ENCODE assay signal across 8 cellular contexts in the genomic region with DNA sequence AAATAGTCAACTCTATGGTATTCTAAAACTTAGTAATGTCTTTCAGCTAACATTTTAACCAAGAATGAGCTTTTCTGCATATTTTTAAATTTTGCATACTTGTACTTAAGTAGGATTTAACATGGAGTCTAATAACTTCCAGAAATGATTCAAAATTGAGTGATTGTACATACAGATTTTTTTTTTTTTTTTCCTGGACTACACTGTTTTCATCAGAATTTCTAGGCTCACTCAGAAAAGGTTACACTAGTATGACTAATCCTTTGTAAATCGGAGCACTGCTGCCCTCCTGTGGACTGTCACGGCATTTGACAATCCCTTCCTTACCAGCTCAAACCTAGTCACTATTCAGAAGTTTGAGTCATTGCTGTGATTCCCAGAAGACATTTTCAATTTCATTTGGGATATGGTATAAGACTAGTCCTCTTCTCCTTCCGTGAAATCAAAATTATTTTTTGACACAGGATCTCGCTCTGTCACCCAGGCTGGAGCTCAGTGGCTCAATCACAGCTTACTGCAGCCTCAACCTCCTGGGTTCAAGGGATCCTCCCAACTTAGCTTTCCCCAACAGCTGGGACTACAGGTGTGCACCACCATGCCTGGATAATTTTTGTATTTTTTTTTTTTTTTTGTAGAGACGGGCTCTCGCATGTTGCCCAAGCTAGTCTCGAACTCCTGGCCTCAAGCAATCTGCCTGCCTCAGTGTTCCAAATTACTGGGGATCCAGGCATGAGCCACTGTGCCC. TPM values are rescaled to one million over a fixed set of nuclear protein-coding genes. Genes with fewer than 3 reads are reported as not detected.
DNase-seq lines count a peak whose midpoint lies in the region; ATAC-seq and TF ChIP-seq lines count a peak whose summit lies in the region.

No MANE protein-coding gene starts in this region.

- WGBS in upper lobe of left lung, 2 donors = 54 to 55% methylated on average over 7 of the region's 7 CpGs

- H2AFZ ChIP-seq in parathyroid adenoma = no peak overlapping the region

- H3K36me3 ChIP-seq in parathyroid adenoma (ENCODE audit: control insufficient read depth, insufficient read depth, low read length) (no peaks in the 10 kb centered on the region), upper lobe of left lung (peaks cover 0 to 55% (median 20%) of the 10 kb centered on the region in 4 donors)

- H3K4me1 ChIP-seq in parathyroid adenoma = peaks cover 7% of the 10 kb centered on the region
- H3K4me1 ChIP-seq in upper lobe of left lung = peaks cover 13 to 48% (median 24%) of the 10 kb centered on the region in 4 donors

- DNase-seq in DMS153 (lab: John Stamatoyannopoulos, UW) = peak; percentile 39
- peak; percentile 74 for DNase-seq in LoVo (ENCODE audit: low spot score)
- DNase-seq in SK-N-DZ (ENCODE audit: low spot score) = peak; percentile 67
- DNase-seq in activated naive CD4-positive, alpha-beta T cell treated with Interleukin-2 at 50 U/mL for 16 hours = peak; percentile 83
- peak; percentile 82 for DNase-seq in glomerular endothelial cell (ENCODE audit: extremely low read depth, low read depth, low spot score)
- peak in 1 of 2 donors; percentile 87 for DNase-seq in upper lobe of left lung

- no peak for TF ChIP-seq EP300 in upper lobe of left lung (IDR thresholded peaks at IDR 0.05)

- H3K9me3 ChIP-seq in parathyroid adenoma (ENCODE audit: control insufficient read depth, low read length) = no peaks in the 10 kb centered on the region
- no peaks in the 10 kb centered on the region for H3K9me3 ChIP-seq in upper lobe of left lung

- TF ChIP-seq POLR2A in upper lobe of left lung (IDR thresholded peaks at IDR 0.05) = no peak

- H3K9ac ChIP-seq in parathyroid adenoma = no peak overlapping the region

- H3K27ac ChIP-seq in parathyroid adenoma = no peak overlapping the region
- H3K27ac ChIP-seq in upper lobe of left lung = peak overlapping the region in 2 of 4 donors; percentile 12 to 52

- no peak overlapping the region for H3K4me2 ChIP-seq in parathyroid adenoma (ENCODE audit: low read length)

- TF ChIP-seq CTCF in parathyroid adenoma (IDR thresholded peaks at IDR 0.05) (peak; percentile 66), upper lobe of left lung (IDR thresholded peaks at IDR 0.05) (peak; percentile 75 to 84 (median 79))

- no peaks in the 10 kb centered on the region for H3K79me2 ChIP-seq in parathyroid adenoma

- ATAC-seq in GM21825 (IDR thresholded peaks at IDR 0.05; ENCODE audit: unreplicated experiment) = peak; percentile 59
- peak; percentile 91 to 93 for ATAC-seq in upper lobe of left lung (ENCODE audit: low FRiP score in 2 of 2)

- H3K27me3 ChIP-seq in parathyroid adenoma (ENCODE audit: control insufficient read depth, insufficient read depth, low read length) (no peaks in the 10 kb centered on the region), upper lobe of left lung (no peaks in the 10 kb centered on the region)

- H3K4me3 ChIP-seq in parathyroid adenoma (ENCODE audit: low read depth, low read length) (no peak overlapping the region), upper lobe of left lung (no peak overlapping the region)

RNA-seq across cellular contexts. Expression of a gene that starts 45.5 kb away (rescaled TPM):
- polyA plus RNA-seq in SK-N-DZ (2014; cell fraction: cytosol; rRNA removed) = 60.0 and 70.5 TPM in 2 replicates
- polyA plus RNA-seq in SK-N-DZ (2014; cell fraction: nucleus; rRNA removed) = 383 and 470 TPM in 2 replicates
- 191 and 196 TPM in 2 replicates for total RNA-seq in glomerular endothelial cell
- 100 to 1,000 TPM; 105 to 358 (median 248) TPM for total RNA-seq in upper lobe of left lung
